ENCODE assay signal across 8 cellular contexts in the genomic region with DNA sequence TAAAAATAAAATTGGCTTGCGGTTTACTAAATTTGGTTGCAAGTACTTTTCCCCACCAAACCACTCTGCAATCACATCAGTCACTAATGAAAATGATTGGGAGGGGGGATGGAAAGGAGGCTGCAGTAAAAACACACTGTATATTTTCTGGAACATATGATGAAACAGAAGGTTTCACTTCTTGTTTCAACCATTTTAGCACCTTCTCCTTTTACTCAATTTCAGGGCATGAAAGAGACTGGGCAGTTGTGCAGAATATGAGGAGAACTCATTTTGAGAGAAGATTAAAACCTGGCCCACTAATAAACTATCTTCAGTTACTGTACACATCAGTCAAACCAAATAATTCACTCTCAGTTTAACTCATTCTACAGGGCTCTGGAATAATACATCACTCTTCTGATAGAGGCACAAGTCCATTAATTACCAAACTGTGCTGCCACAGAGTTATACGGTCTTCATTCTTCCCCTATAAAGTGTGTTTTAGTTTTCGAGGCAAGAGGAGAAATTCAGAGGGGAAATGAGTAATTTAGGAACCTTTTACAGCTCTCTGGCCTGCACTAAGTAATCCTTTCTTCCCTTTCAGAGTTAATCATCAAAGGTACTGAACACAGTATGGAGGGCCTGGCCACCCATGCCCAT. TPM values are rescaled to one million over a fixed set of nuclear protein-coding genes. Genes with fewer than 3 reads are reported as not detected.
DNase-seq lines count a peak whose midpoint lies in the region; ATAC-seq, FAIRE-seq and TF ChIP-seq lines count a peak whose summit lies in the region.

No MANE protein-coding gene starts in this region.

- H3K36me3 Mint-ChIP-seq in WTC11: peaks cover 8% of the 10 kb centered on the region; the same call in 1 of the 2 replicates

- no peaks in the 10 kb centered on the region for H3K27me3 Mint-ChIP-seq in WTC11 (ENCODE audit: low read depth)

- CTCF ChIA-PET in WTC11 (lab: Charles Lee): no interaction called here

- H3K27ac ChIP-seq in epithelial cell of prostate: peak overlapping the region; percentile 10

- H3K9me3 Mint-ChIP-seq in WTC11: no peaks in the 10 kb centered on the region

- TF ChIP-seq CTCF in WTC11 (IDR thresholded peaks at IDR 0.05): no peak

- no peak for TF ChIP-seq POLR2A in GM12891 (IDR thresholded peaks at IDR 0.05; ENCODE audit: low read depth, low read length)

- POLR2A ChIA-PET in WTC11 (lab: Charles Lee): no interaction called here

- H3K4me3 Mint-ChIP-seq in WTC11: no peak overlapping the region

- peaks cover 31% of the 10 kb centered on the region for H3K4me1 Mint-ChIP-seq in WTC11

- peak; percentile 68 for FAIRE-seq in GM12891 (lab: Jason Lieb, UNC)

- H3K27ac Mint-ChIP-seq in WTC11: no peak overlapping the region

- peak; percentile 81 for ATAC-seq in GM21423 (IDR thresholded peaks at IDR 0.05; ENCODE audit: unreplicated experiment)
- peak; percentile 70 for ATAC-seq in HG03565 (IDR thresholded peaks at IDR 0.05; ENCODE audit: unreplicated experiment)
- ATAC-seq in WTC11: no peak

- peak; percentile 35 for DNase-seq in GM12891 (ENCODE audit: insufficient read length, low spot score)
- no peak for DNase-seq in epithelial cell of prostate (ENCODE audit: low read depth, low spot score)
- no peak for DNase-seq in cortex of kidney (lab: John Stamatoyannopoulos, UW)
- DNase-seq in WTC11 (ENCODE audit: low spot score): no peak
- no peak for DNase-seq in NCI-H1048 (lab: John Stamatoyannopoulos, UW)
- DNase-seq in LoVo (ENCODE audit: low spot score): no peak

TF ChIP-seq in GM12891, 5 proteins besides CTCF, POLR2A, EP300 and RAD21:
- TF ChIP-seq SPI1 (IDR thresholded peaks at IDR 0.05; ENCODE audit: low read depth, low read length) (peak; percentile 97), POU2F2 (IDR thresholded peaks at IDR 0.05; ENCODE audit: low read depth, low read length) (peak; percentile 67; the same call in 1 of the 2 replicates), TAF1 (IDR thresholded peaks at IDR 0.05; ENCODE audit: low read depth, low read length) (no peak)
TF ChIP-seq in GM12891: peak in this region for 2.

TF ChIP-seq in WTC11, 78 proteins besides CTCF, POLR2A, EP300 and RAD21:
- TF ChIP-seq PRRX2 (CRISPR knock-in tag; IDR thresholded peaks at IDR 0.05): no peak
- no peak for TF ChIP-seq NR3C1 (CRISPR knock-in tag; conservative IDR thresholded peaks at IDR 0.05; ENCODE audit: low read depth)
- TF ChIP-seq, protein P1, sequence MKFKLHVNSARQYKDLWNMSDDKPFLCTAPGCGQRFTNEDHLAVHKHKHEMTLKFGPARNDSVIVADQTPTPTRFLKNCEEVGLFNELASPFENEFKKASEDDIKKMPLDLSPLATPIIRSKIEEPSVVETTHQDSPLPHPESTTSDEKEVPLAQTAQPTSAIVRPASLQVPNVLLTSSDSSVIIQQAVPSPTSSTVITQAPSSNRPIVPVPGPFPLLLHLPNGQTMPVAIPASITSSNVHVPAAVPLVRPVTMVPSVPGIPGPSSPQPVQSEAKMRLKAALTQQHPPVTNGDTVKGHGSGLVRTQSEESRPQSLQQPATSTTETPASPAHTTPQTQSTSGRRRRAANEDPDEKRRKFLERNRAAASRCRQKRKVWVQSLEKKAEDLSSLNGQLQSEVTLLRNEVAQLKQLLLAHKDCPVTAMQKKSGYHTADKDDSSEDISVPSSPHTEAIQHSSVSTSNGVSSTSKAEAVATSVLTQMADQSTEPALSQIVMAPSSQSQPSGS (CRISPR knock-in tag; IDR thresholded peaks at IDR 0.05; ENCODE audit: borderline replicate concordance, low read depth): no peak
- TF ChIP-seq, protein P2, sequence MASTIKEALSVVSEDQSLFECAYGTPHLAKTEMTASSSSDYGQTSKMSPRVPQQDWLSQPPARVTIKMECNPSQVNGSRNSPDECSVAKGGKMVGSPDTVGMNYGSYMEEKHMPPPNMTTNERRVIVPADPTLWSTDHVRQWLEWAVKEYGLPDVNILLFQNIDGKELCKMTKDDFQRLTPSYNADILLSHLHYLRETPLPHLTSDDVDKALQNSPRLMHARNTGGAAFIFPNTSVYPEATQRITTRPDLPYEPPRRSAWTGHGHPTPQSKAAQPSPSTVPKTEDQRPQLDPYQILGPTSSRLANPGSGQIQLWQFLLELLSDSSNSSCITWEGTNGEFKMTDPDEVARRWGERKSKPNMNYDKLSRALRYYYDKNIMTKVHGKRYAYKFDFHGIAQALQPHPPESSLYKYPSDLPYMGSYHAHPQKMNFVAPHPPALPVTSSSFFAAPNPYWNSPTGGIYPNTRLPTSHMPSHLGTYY (CRISPR knock-in tag; IDR thresholded peaks at IDR 0.05): no peak
- no peak for TF ChIP-seq MXD4 (CRISPR knock-in tag; IDR thresholded peaks at IDR 0.05; ENCODE audit: borderline replicate concordance)
- TF ChIP-seq RELA (CRISPR knock-in tag; IDR thresholded peaks at IDR 0.05; ENCODE audit: borderline replicate concordance): no peak
- no peak for TF ChIP-seq CBFB (CRISPR knock-in tag; IDR thresholded peaks at IDR 0.05; ENCODE audit: low read depth)
- TF ChIP-seq, protein P3, sequence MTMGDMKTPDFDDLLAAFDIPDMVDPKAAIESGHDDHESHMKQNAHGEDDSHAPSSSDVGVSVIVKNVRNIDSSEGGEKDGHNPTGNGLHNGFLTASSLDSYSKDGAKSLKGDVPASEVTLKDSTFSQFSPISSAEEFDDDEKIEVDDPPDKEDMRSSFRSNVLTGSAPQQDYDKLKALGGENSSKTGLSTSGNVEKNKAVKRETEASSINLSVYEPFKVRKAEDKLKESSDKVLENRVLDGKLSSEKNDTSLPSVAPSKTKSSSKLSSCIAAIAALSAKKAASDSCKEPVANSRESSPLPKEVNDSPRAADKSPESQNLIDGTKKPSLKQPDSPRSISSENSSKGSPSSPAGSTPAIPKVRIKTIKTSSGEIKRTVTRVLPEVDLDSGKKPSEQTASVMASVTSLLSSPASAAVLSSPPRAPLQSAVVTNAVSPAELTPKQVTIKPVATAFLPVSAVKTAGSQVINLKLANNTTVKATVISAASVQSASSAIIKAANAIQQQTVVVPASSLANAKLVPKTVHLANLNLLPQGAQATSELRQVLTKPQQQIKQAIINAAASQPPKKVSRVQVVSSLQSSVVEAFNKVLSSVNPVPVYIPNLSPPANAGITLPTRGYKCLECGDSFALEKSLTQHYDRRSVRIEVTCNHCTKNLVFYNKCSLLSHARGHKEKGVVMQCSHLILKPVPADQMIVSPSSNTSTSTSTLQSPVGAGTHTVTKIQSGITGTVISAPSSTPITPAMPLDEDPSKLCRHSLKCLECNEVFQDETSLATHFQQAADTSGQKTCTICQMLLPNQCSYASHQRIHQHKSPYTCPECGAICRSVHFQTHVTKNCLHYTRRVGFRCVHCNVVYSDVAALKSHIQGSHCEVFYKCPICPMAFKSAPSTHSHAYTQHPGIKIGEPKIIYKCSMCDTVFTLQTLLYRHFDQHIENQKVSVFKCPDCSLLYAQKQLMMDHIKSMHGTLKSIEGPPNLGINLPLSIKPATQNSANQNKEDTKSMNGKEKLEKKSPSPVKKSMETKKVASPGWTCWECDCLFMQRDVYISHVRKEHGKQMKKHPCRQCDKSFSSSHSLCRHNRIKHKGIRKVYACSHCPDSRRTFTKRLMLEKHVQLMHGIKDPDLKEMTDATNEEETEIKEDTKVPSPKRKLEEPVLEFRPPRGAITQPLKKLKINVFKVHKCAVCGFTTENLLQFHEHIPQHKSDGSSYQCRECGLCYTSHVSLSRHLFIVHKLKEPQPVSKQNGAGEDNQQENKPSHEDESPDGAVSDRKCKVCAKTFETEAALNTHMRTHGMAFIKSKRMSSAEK (CRISPR knock-in tag; IDR thresholded peaks at IDR 0.05; ENCODE audit: borderline replicate concordance): no peak
- TF ChIP-seq MYBL2 (CRISPR knock-in tag; IDR thresholded peaks at IDR 0.05): no peak
- TF ChIP-seq, protein P4, sequence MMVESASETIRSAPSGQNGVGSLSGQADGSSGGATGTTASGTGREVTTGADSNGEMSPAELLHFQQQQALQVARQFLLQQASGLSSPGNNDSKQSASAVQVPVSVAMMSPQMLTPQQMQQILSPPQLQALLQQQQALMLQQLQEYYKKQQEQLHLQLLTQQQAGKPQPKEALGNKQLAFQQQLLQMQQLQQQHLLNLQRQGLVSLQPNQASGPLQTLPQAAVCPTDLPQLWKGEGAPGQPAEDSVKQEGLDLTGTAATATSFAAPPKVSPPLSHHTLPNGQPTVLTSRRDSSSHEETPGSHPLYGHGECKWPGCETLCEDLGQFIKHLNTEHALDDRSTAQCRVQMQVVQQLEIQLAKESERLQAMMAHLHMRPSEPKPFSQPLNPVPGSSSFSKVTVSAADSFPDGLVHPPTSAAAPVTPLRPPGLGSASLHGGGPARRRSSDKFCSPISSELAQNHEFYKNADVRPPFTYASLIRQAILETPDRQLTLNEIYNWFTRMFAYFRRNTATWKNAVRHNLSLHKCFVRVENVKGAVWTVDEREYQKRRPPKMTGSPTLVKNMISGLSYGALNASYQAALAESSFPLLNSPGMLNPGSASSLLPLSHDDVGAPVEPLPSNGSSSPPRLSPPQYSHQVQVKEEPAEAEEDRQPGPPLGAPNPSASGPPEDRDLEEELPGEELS (CRISPR knock-in tag; IDR thresholded peaks at IDR 0.05): no peak
- TF ChIP-seq E2F1 (CRISPR knock-in tag; IDR thresholded peaks at IDR 0.05): no peak
- no peak for TF ChIP-seq NFATC4 (CRISPR knock-in tag; IDR thresholded peaks at IDR 0.05)
- TF ChIP-seq, protein P5, sequence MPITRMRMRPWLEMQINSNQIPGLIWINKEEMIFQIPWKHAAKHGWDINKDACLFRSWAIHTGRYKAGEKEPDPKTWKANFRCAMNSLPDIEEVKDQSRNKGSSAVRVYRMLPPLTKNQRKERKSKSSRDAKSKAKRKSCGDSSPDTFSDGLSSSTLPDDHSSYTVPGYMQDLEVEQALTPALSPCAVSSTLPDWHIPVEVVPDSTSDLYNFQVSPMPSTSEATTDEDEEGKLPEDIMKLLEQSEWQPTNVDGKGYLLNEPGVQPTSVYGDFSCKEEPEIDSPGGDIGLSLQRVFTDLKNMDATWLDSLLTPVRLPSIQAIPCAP (CRISPR knock-in tag; IDR thresholded peaks at IDR 0.05): no peak
- TF ChIP-seq ZNF232 (CRISPR knock-in tag; IDR thresholded peaks at IDR 0.05): no peak
- no peak for TF ChIP-seq ZBTB21 (CRISPR knock-in tag; IDR thresholded peaks at IDR 0.05; ENCODE audit: borderline replicate concordance)
- TF ChIP-seq EMX1 (CRISPR knock-in tag; IDR thresholded peaks at IDR 0.05): no peak
- no peak for TF ChIP-seq IRF2 (CRISPR knock-in tag; IDR thresholded peaks at IDR 0.05; ENCODE audit: borderline replicate concordance, low read depth)

RNA-seq across cellular contexts. Expression of gene JAZF1, which starts 25.5 kb away (rescaled TPM):
- polyA plus RNA-seq in GM12891 (2012; ENCODE audit: low read depth, missing spikeins): 0.19 TPM
- total RNA-seq in WTC11 (2021): 11.9 to 19.0 TPM (median 17.0 TPM) in 3 replicates
